29 cellular contexts compared by ENCODE assay signal in genomic region chr13:43520331-43520730, GRCh38.
"Had no signal": no experiment of that assay in that cellular context is flagged by ENCODE, and none has a peak within 500 bp of the region (broad histone marks: within the 10 kb centered on the region; RNA-seq: fewer than 3 reads in every experiment).

No MANE protein-coding gene starts in this region.

- ATAC-seq: esophagus mucosa; heart right ventricle; left cardiac atrium; left lung; mucosa of descending colon; natural killer cell treated with Interleukin-12 subunit alpha and Interleukin-12 subunit beta and Interleukin-15 and Interleukin-18, amount 100 ng/mL, for 72 hours; right cardiac atrium; stimulated activated effector memory CD8-positive, alpha-beta T cell treated with anti-CD3 and anti-CD28 coated beads, Interleukin-12 subunit alpha, Interleukin-12 subunit beta, amount 100 ng/mL, for 72 hours had no signal

- H3K4me1 ChIP-seq: left lung, testis had no signal

- H3K36me3 Mint-ChIP-seq: mesothelial cell of epicardium; naive B cell; natural killer cell treated with Interleukin-12 subunit alpha and Interleukin-12 subunit beta and Interleukin-15 and Interleukin-18, amount 100 ng/mL, for 72 hours; stimulated activated effector memory CD8-positive, alpha-beta T cell treated with anti-CD3 and anti-CD28 coated beads, Interleukin-12 subunit alpha, Interleukin-12 subunit beta, amount 100 ng/mL, for 72 hours; type B pancreatic cell had no signal

- DNase-seq: cortex of kidney; dorsolateral prefrontal cortex; effector CD4-positive, alpha-beta T cell; foreskin melanocyte; glutamatergic neuron; heart right ventricle; hippocampal formation; left cardiac atrium; left lung; mesenchymal stem cell; mucosa of descending colon; naive B cell; nucleus accumbens; psoas muscle; right cardiac atrium; sigmoid colon; stimulated activated CD4-positive, alpha-beta T cell treated with anti-CD3 and anti-CD28 coated beads, Interleukin-2, amount 100 ng/mL, for 24 hours; stimulated activated CD4-positive, alpha-beta T cell treated with anti-CD3 and anti-CD28 coated beads, Interleukin-4, amount 100 ng/mL, for 24 hours; stimulated activated naive CD4-positive, alpha-beta T cell treated with Interleukin-2 at 50 U/mL for 16 hours; substantia nigra; testis; tibial artery had no signal

- H3K4me3 ChIP-seq: dorsolateral prefrontal cortex, heart right ventricle, left lung, mucosa of descending colon, psoas muscle, sigmoid colon, testis, tibial artery had no signal

- H3K27ac Mint-ChIP-seq: mesothelial cell of epicardium; naive B cell; natural killer cell treated with Interleukin-12 subunit alpha and Interleukin-12 subunit beta and Interleukin-15 and Interleukin-18, amount 100 ng/mL, for 72 hours; stimulated activated effector memory CD8-positive, alpha-beta T cell treated with anti-CD3 and anti-CD28 coated beads, Interleukin-12 subunit alpha, Interleukin-12 subunit beta, amount 100 ng/mL, for 72 hours; type B pancreatic cell had no signal

- H3K27ac ChIP-seq: dorsolateral prefrontal cortex, epithelial cell of prostate, heart right ventricle, left lung, psoas muscle, sigmoid colon, testis, tibial artery had no signal

- FAIRE-seq: islet of Langerhans had no signal

- H3K9me3 Mint-ChIP-seq: natural killer cell treated with Interleukin-12 subunit alpha and Interleukin-12 subunit beta and Interleukin-15 and Interleukin-18, amount 100 ng/mL, for 72 hours; type B pancreatic cell had no signal

- H3K9me3 ChIP-seq: heart right ventricle, left lung, mucosa of descending colon, psoas muscle, sigmoid colon, testis, tibial artery had no signal

- H3K27me3 ChIP-seq: dorsolateral prefrontal cortex, heart right ventricle, left lung, sigmoid colon, testis, tibial artery had no signal

- H3K4me3 Mint-ChIP-seq: mesothelial cell of epicardium; naive B cell; natural killer cell treated with Interleukin-12 subunit alpha and Interleukin-12 subunit beta and Interleukin-15 and Interleukin-18, amount 100 ng/mL, for 72 hours; stimulated activated effector memory CD8-positive, alpha-beta T cell treated with anti-CD3 and anti-CD28 coated beads, Interleukin-12 subunit alpha, Interleukin-12 subunit beta, amount 100 ng/mL, for 72 hours; type B pancreatic cell had no signal

- H3K27me3 Mint-ChIP-seq: type B pancreatic cell had no signal

- H3K36me3 ChIP-seq: heart right ventricle, left lung, sigmoid colon, tibial artery had no signal

- H3K4me1 Mint-ChIP-seq: naive B cell; stimulated activated effector memory CD8-positive, alpha-beta T cell treated with anti-CD3 and anti-CD28 coated beads, Interleukin-12 subunit alpha, Interleukin-12 subunit beta, amount 100 ng/mL, for 72 hours had no signal
